In genomic region chr13:24269803-24270202, GRCh38 we compare ENCODE assay signal across 1 cellular context.
A peak's percentile ranks its signal among the peaks of the same experiment; 100 is the strongest.
TF ChIP-seq lines count a peak whose summit lies in the region.

No MANE protein-coding gene starts in this region.

TF ChIP-seq in HEK293, 187 proteins besides CTCF, POLR2A, EP300 and RAD21 (continued from another document):
- peak; percentile 52; the same call in 1 of the 2 replicates for TF ChIP-seq ATF2 (tag by site-specific recombination; IDR thresholded peaks at IDR 0.05; ENCODE audit: low read depth)
TF ChIP-seq in HEK293: peak in this region for 3.
